Comparison of ENCODE assay signal across 29 cellular contexts in genomic region chr7:138342990-138343389, GRCh38.
"Had no signal": no experiment of that assay in that cellular context is flagged by ENCODE, and none has a peak within 500 bp of the region (broad histone marks: within the 10 kb centered on the region; RNA-seq: fewer than 3 reads in every experiment).

No MANE protein-coding gene starts in this region.

- H3K4me1 ChIP-seq: body of pancreas, breast epithelium had no signal

- H3K4me3 ChIP-seq: body of pancreas, breast epithelium, coronary artery had no signal

- H3K36me3 ChIP-seq: brain microvascular endothelial cell, breast epithelium, WERI-Rb-1 had no signal

- H3K27me3 ChIP-seq: body of pancreas, brain microvascular endothelial cell, breast epithelium had no signal

- H3K27ac ChIP-seq: body of pancreas, brain microvascular endothelial cell, breast epithelium, coronary artery, WERI-Rb-1 had no signal

- DNase-seq: activated CD4-positive, alpha-beta memory T cell treated with anti-CD3 and anti-CD28 coated beads, Interleukin-2, amount 10 ng/mL, durations not matched to agents 7 days and 5 days; activated CD4-positive, alpha-beta T cell treated with anti-CD3 and anti-CD28 coated beads for 1 hour; activated CD4-positive, alpha-beta T cell treated with anti-CD3 and anti-CD28 coated beads for 36 hours; activated CD4-positive, alpha-beta T cell treated with anti-CD3 and anti-CD28 coated beads for 48 hours; activated CD4-positive, alpha-beta T cell treated with anti-CD3 and anti-CD28 coated beads, Interleukin-2, amount 10 ng/mL, durations not matched to agents 7 days and 5 days; activated CD4-positive, alpha-beta T cell treated with anti-CD3 and anti-CD28 coated beads, Interleukin-2, amount 50 U/mL, for 48 hours; activated CD4-positive, CD25-positive, alpha-beta regulatory T cell; activated CD8-positive, alpha-beta memory T cell treated with anti-CD3 and anti-CD28 coated beads for 24 hours; activated CD8-positive, alpha-beta memory T cell treated with anti-CD3 and anti-CD28 coated beads, Interleukin-2, amount 10 ng/mL, durations not matched to agents 7 days and 5 days; activated CD8-positive, alpha-beta memory T cell treated with anti-CD3 and anti-CD28 coated beads, Interleukin-2, amount 50 U/mL, for 48 hours; activated CD8-positive, alpha-beta T cell treated with anti-CD3 and anti-CD28 coated beads, Interleukin-2, amount 10 ng/mL, durations not matched to agents 7 days and 5 days; activated effector memory CD4-positive, alpha-beta T cell treated with Interleukin-2 at 50 U/mL for 16 hours; activated gamma-delta T cell; activated naive CD4-positive, alpha-beta T cell treated with anti-CD3 and anti-CD28 coated beads, Interleukin-2, amount 10 ng/mL, durations not matched to agents 7 days and 5 days; activated naive CD4-positive, alpha-beta T cell treated with Interleukin-2 at 50 U/mL for 16 hours; activated naive CD8-positive, alpha-beta T cell treated with anti-CD3 and anti-CD28 coated beads, Interleukin-2, amount 10 ng/mL, durations not matched to agents 7 days and 5 days; activated naive CD8-positive, alpha-beta T cell treated with anti-CD3 and anti-CD28 coated beads, Interleukin-2, amount 50 U/mL, for 24 hours; activated T-cell treated with anti-CD3 and anti-CD28 coated beads, Interleukin-2, amount 50 U/mL, for 24 hours; activated T-cell treated with anti-CD3 and anti-CD28 coated beads, Interleukin-2, amount 50 U/mL, for 48 hours; amygdala; anterior cingulate cortex; body of pancreas; brain microvascular endothelial cell; central memory CD4-positive, alpha-beta T cell; T-helper 2 cell; T-helper 9 cell; WERI-Rb-1 had no signal
